1 cellular context compared by ENCODE assay signal in genomic region chr2:63226297-63226696, GRCh38.
TF ChIP-seq lines count a peak whose summit lies in the region.

No MANE protein-coding gene starts in this region.

TF ChIP-seq in endothelial cell of umbilical vein, 7 proteins besides CTCF, POLR2A, EP300 and RAD21 (continued from another document):
- TF ChIP-seq EZH2 (IDR thresholded peaks at IDR 0.05; ENCODE audit: borderline replicate concordance, low read depth, low read length, severe bottlenecking) (no peak), MYC (IDR thresholded peaks at IDR 0.05; ENCODE audit: low read depth, low read length) (no peak)
